30 cellular contexts compared by ENCODE assay signal in genomic region chr15:72866866-72867616, GRCh38.
"Had no signal": no experiment of that assay in that cellular context is flagged by ENCODE, and none has a peak within 500 bp of the region (broad histone marks: within the 10 kb centered on the region; RNA-seq: fewer than 3 reads in every experiment).

No MANE protein-coding gene starts in this region.

- H3K4me1 ChIP-seq: heart right ventricle had no signal

- H3K4me3 ChIP-seq: esophagus squamous epithelium, gastroesophageal sphincter, heart right ventricle had no signal

- DNase-seq: activated B cell treated with CpG ODN at 0.5 μM for 24 hours; activated CD4-positive, alpha-beta T cell treated with anti-CD3 and anti-CD28 coated beads for 48 hours; activated CD4-positive, alpha-beta T cell treated with anti-CD3 and anti-CD28 coated beads, Interleukin-2, amount 50 U/mL, for 1 hour; activated CD4-positive, alpha-beta T cell treated with anti-CD3 and anti-CD28 coated beads, Interleukin-2, amount 50 U/mL, for 48 hours; activated CD8-positive, alpha-beta memory T cell treated with anti-CD3 and anti-CD28 coated beads for 24 hours; activated CD8-positive, alpha-beta T cell treated with anti-CD3 and anti-CD28 coated beads for 36 hours; activated gamma-delta T cell treated with Interleukin-2 at 50 U/mL for 16 hours; activated naive CD4-positive, alpha-beta T cell treated with anti-CD3 and anti-CD28 coated beads, Interleukin-2, amount 50 U/mL, for 16 hours; activated naive CD4-positive, alpha-beta T cell treated with Interleukin-2 at 50 U/mL for 16 hours; activated T-cell treated with anti-CD3 and anti-CD28 coated beads for 4 hours; activated T-cell treated with anti-CD3 and anti-CD28 coated beads, Interleukin-2, amount 50 U/mL, for 24 hours; activated T-cell treated with anti-CD3 and anti-CD28 coated beads, Interleukin-2, amount 50 U/mL, for 72 hours; amniotic stem cell; anterior cingulate cortex; brain microvascular endothelial cell; caudate nucleus; cortex of kidney; dermis blood vessel endothelial cell; effector CD4-positive, alpha-beta T cell; effector memory CD8-positive, alpha-beta T cell; erythroblast; esophagus squamous epithelium; foreskin melanocyte; heart right ventricle; T-helper 1 cell; T-helper 17 cell; T1000; WERI-Rb-1 had no signal

- H3K27me3 ChIP-seq: brain microvascular endothelial cell, gastroesophageal sphincter had no signal

- ATAC-seq: activated CD4-positive, CD25-positive, alpha-beta regulatory T cell treated with anti-CD3 and anti-CD28 coated beads, Interleukin-2, amount 50 U/mL, for 24 hours; activated CD8-positive, alpha-beta T cell treated with anti-CD3 and anti-CD28 coated beads for 36 hours; activated T-cell treated with anti-CD3 and anti-CD28 coated beads, Interleukin-2, amount 50 U/mL, for 72 hours; effector memory CD8-positive, alpha-beta T cell; gastroesophageal sphincter; heart right ventricle; T-helper 17 cell had no signal

- H3K9me3 ChIP-seq: esophagus squamous epithelium, gastroesophageal sphincter, heart right ventricle had no signal

- H3K36me3 ChIP-seq: brain microvascular endothelial cell, esophagus squamous epithelium, gastroesophageal sphincter, heart right ventricle, WERI-Rb-1 had no signal

- H3K27ac ChIP-seq: brain microvascular endothelial cell, esophagus squamous epithelium, gastroesophageal sphincter, heart right ventricle, WERI-Rb-1 had no signal
